Comparison of ENCODE assay signal across 7 cellular contexts in genomic region chr10:122342293-122343134, GRCh38. TPM values are rescaled to one million over a fixed set of nuclear protein-coding genes. Genes with fewer than 3 reads are reported as not detected.
DNase-seq lines count a peak whose midpoint lies in the region; ATAC-seq, FAIRE-seq and TF ChIP-seq lines count a peak whose summit lies in the region.

No MANE protein-coding gene starts in this region.

- TF ChIP-seq EP300 in H1 (IDR thresholded peaks at IDR 0.05; ENCODE audit: borderline replicate concordance in 1 of 2, low read depth in 2 of 2, low read length in 2 of 2), result no peak

- H3K23me2 ChIP-seq in H1 (ENCODE audit: low read depth, low read length), result no peaks in the 10 kb centered on the region

- no peaks in the 10 kb centered on the region for H4K20me1 ChIP-seq in H1 (replicated peaks in 1 of 2; ENCODE audit: control insufficient read depth in 1 of 2, insufficient read depth in 2 of 2, low read length in 2 of 2)

- TF ChIP-seq CTCF in GM10266 (IDR thresholded peaks at IDR 0.05; ENCODE audit: control insufficient read depth, insufficient read depth, low read depth, missing control alignments), result peak; percentile 69
- TF ChIP-seq CTCF in H1 (IDR thresholded peaks at IDR 0.05; ENCODE audit: control extremely low read depth in 1 of 3, insufficient read depth in 1 of 3, low read depth in 1 of 3, low read length in 3 of 3), result peak; percentile 36 to 62 (median 57)

- 22% methylated on average over 8 of the region's 8 CpGs; no CpG with 5 or more reads in 1 of the 2 experiments for WGBS in H1 (ENCODE audit: extremely low coverage in 1 of 2, insufficient coverage in 1 of 2, insufficient read length in 1 of 2, insufficient replicate concordance in 2 of 2, low coverage in 1 of 2, low lambda C conversion rate in 2 of 2, missing lambda C conversion rate in 1 of 2), 2 experiments

- no peak overlapping the region for H3K4me3 ChIP-seq in H1 (ENCODE audit: extremely low read depth in 1 of 4, insufficient read depth in 2 of 4, low read depth in 3 of 4, low read length in 4 of 4)

- H3K9ac ChIP-seq in H1 (replicated peaks in 1 of 4; ENCODE audit: extremely low read depth in 1 of 4, low read depth in 3 of 4, low read length in 3 of 4), result no peak overlapping the region

- peak overlapping the region; percentile 34 for H4K5ac ChIP-seq in H1 (ENCODE audit: insufficient read length, low read depth, low read length)

- peak overlapping the region; percentile 73 for H2BK120ac ChIP-seq in H1 (replicated peaks; ENCODE audit: low read depth, low read length)

- H3K79me1 ChIP-seq in H1 (ENCODE audit: low read depth, low read length), result no peaks in the 10 kb centered on the region

- peak overlapping the region; percentile 60; the same call in 1 of the 2 replicates for H2BK12ac ChIP-seq in H1 (ENCODE audit: low read depth, low read length)

- peak; percentile 64 for ATAC-seq in activated CD8-positive, alpha-beta T cell treated with anti-CD3 and anti-CD28 coated beads, Interleukin-2, amount 10 ng/mL, durations not matched to agents 7 days and 5 days
- peak; percentile 72 for ATAC-seq in stimulated activated effector memory CD8-positive, alpha-beta T cell treated with anti-CD3 and anti-CD28 coated beads, Interleukin-12 subunit alpha, Interleukin-12 subunit beta, amount 100 ng/mL, for 72 hours
- no peak for ATAC-seq in HG02973 (IDR thresholded peaks at IDR 0.05; ENCODE audit: unreplicated experiment)

- H4K91ac ChIP-seq in H1 (replicated peaks; ENCODE audit: insufficient read length, low read length), result peak overlapping the region; percentile 58

- no peaks in the 10 kb centered on the region for H3K27me3 Mint-ChIP-seq in activated CD8-positive, alpha-beta T cell treated with anti-CD3 and anti-CD28 coated beads, Interleukin-2, amount 10 ng/mL, durations not matched to agents 7 days and 5 days (ENCODE audit: low read depth)

- no peaks in the 10 kb centered on the region for H3K27me3 ChIP-seq in H1 (replicated peaks in 1 of 4; ENCODE audit: control insufficient read depth in 3 of 4, extremely low read depth in 1 of 4, insufficient read depth in 3 of 4, low read length in 3 of 4)

- peak; percentile 51 for DNase-seq in GM10266 (ENCODE audit: extremely low spot score)
- DNase-seq in NAMALWA (ENCODE audit: low spot score), result peak; percentile 71
- peak; percentile 69 for DNase-seq in activated CD8-positive, alpha-beta T cell treated with anti-CD3 and anti-CD28 coated beads, Interleukin-2, amount 10 ng/mL, durations not matched to agents 7 days and 5 days
- DNase-seq in H1 (ENCODE audit: low read depth in 1 of 2, low spot score in 2 of 2), result peak; percentile 21 to 55
- DNase-seq in midbrain (lab: John Stamatoyannopoulos, UW), result peak; percentile 78
- DNase-seq in stimulated activated effector memory CD8-positive, alpha-beta T cell treated with anti-CD3 and anti-CD28 coated beads, Interleukin-12 subunit alpha, Interleukin-12 subunit beta, amount 100 ng/mL, for 72 hours (ENCODE audit: low spot score in 2 of 2), result peak; percentile 33 to 71

- 0 out of 2 replicates have a peak overlapping the region, but pooled peaks have one; percentile 7 for H4K8ac ChIP-seq in H1 (ENCODE audit: extremely low read depth, insufficient read depth, low read length)

- no peaks in the 10 kb centered on the region for H3K36me3 ChIP-seq in H1 (ENCODE audit: control insufficient read depth in 2 of 4, insufficient read depth in 4 of 4, low read length in 3 of 4)

- peaks cover 2 to 11% (median 8%) of the 10 kb centered on the region in 4 experiments; a peak in 6 of 7 replicates for H3K4me1 ChIP-seq in H1 (replicated peaks in 1 of 4; ENCODE audit: control insufficient read depth in 3 of 4, insufficient read depth in 4 of 4, low read length in 3 of 4)

- no peak overlapping the region for H3K14ac ChIP-seq in H1 (ENCODE audit: insufficient read length)

- no peaks in the 10 kb centered on the region for H3K9me3 Mint-ChIP-seq in activated CD8-positive, alpha-beta T cell treated with anti-CD3 and anti-CD28 coated beads, Interleukin-2, amount 10 ng/mL, durations not matched to agents 7 days and 5 days (ENCODE audit: insufficient read depth)
- no peaks in the 10 kb centered on the region for H3K9me3 Mint-ChIP-seq in stimulated activated effector memory CD8-positive, alpha-beta T cell treated with anti-CD3 and anti-CD28 coated beads, Interleukin-12 subunit alpha, Interleukin-12 subunit beta, amount 100 ng/mL, for 72 hours

- H3K27ac ChIP-seq in H1 (ENCODE audit: low read depth, low read length), result no peak overlapping the region

- no peak overlapping the region for H3K4me3 Mint-ChIP-seq in activated CD8-positive, alpha-beta T cell treated with anti-CD3 and anti-CD28 coated beads, Interleukin-2, amount 10 ng/mL, durations not matched to agents 7 days and 5 days
- no peak overlapping the region for H3K4me3 Mint-ChIP-seq in stimulated activated effector memory CD8-positive, alpha-beta T cell treated with anti-CD3 and anti-CD28 coated beads, Interleukin-12 subunit alpha, Interleukin-12 subunit beta, amount 100 ng/mL, for 72 hours

- no peak overlapping the region for H3K56ac ChIP-seq in H1 (replicated peaks; ENCODE audit: insufficient read length, low read depth, low read length)

- peak overlapping the region; percentile 71 for H2BK5ac ChIP-seq in H1 (ENCODE audit: low read depth, low read length)

- H3K36me3 Mint-ChIP-seq in activated CD8-positive, alpha-beta T cell treated with anti-CD3 and anti-CD28 coated beads, Interleukin-2, amount 10 ng/mL, durations not matched to agents 7 days and 5 days (ENCODE audit: low read depth), result no peaks in the 10 kb centered on the region
- no peaks in the 10 kb centered on the region for H3K36me3 Mint-ChIP-seq in stimulated activated effector memory CD8-positive, alpha-beta T cell treated with anti-CD3 and anti-CD28 coated beads, Interleukin-12 subunit alpha, Interleukin-12 subunit beta, amount 100 ng/mL, for 72 hours

- peak overlapping the region; percentile 72; the same call in 1 of the 2 replicates for H2BK20ac ChIP-seq in H1 (ENCODE audit: low read length)

- peaks cover 7% of the 10 kb centered on the region for H3K4me1 Mint-ChIP-seq in activated CD8-positive, alpha-beta T cell treated with anti-CD3 and anti-CD28 coated beads, Interleukin-2, amount 10 ng/mL, durations not matched to agents 7 days and 5 days (ENCODE audit: low read depth)
- H3K4me1 Mint-ChIP-seq in stimulated activated effector memory CD8-positive, alpha-beta T cell treated with anti-CD3 and anti-CD28 coated beads, Interleukin-12 subunit alpha, Interleukin-12 subunit beta, amount 100 ng/mL, for 72 hours, result peaks cover 19% of the 10 kb centered on the region

- H3K23ac ChIP-seq in H1 (ENCODE audit: insufficient read length), result no peak overlapping the region

- H3K9me3 ChIP-seq in H1 (ENCODE audit: insufficient read depth in 2 of 2, low read depth in 1 of 2, low read length in 1 of 2), result peaks cover 14 to 18% of the 10 kb centered on the region in 2 experiments

- POLR2A ChIA-PET in activated CD8-positive, alpha-beta T cell treated with anti-CD3 and anti-CD28 coated beads, Interleukin-2, amount 10 ng/mL, durations not matched to agents 7 days and 5 days (lab: Charles Lee), result no interaction called here
- POLR2A ChIA-PET in H1 (lab: Charles Lee; ENCODE audit: partially characterized antibody), result interaction anchor here (0.9 kb wide), 1 partner anchor 32 kb away, joined by 3 read pairs; the partner anchor contains the start of gene PLEKHA1

- no peaks in the 10 kb centered on the region for H3K79me2 ChIP-seq in H1 (ENCODE audit: control insufficient read depth in 1 of 2, insufficient read depth in 2 of 2, low read length in 2 of 2)

- TF ChIP-seq POLR2A in H1 (IDR thresholded peaks at IDR 0.05; ENCODE audit: control extremely low read depth in 1 of 2, low read depth in 2 of 2, low read length in 2 of 2), result no peak

- H3K4ac ChIP-seq in H1 (replicated peaks; ENCODE audit: insufficient read length, low read depth, low read length), result no peak overlapping the region

- H2AK5ac ChIP-seq in H1 (ENCODE audit: low read depth, low read length), result 0 out of 2 replicates have a peak overlapping the region, but pooled peaks have one; percentile 32

- H3K27ac Mint-ChIP-seq in activated CD8-positive, alpha-beta T cell treated with anti-CD3 and anti-CD28 coated beads, Interleukin-2, amount 10 ng/mL, durations not matched to agents 7 days and 5 days, result no peak overlapping the region
- H3K27ac Mint-ChIP-seq in stimulated activated effector memory CD8-positive, alpha-beta T cell treated with anti-CD3 and anti-CD28 coated beads, Interleukin-12 subunit alpha, Interleukin-12 subunit beta, amount 100 ng/mL, for 72 hours, result no peak overlapping the region

- H3K18ac ChIP-seq in H1 (ENCODE audit: extremely low read depth, low read length), result no peak overlapping the region; the same call in 1 of the 2 replicates

- peak; percentile 63 to 71 for TF ChIP-seq RAD21 in H1 (IDR thresholded peaks at IDR 0.05 in 1 of 2, conservative IDR thresholded peaks at IDR 0.05 in 1 of 2; ENCODE audit: low read depth in 2 of 2, low read length in 2 of 2)

- CTCF ChIA-PET in activated CD8-positive, alpha-beta T cell treated with anti-CD3 and anti-CD28 coated beads, Interleukin-2, amount 10 ng/mL, durations not matched to agents 7 days and 5 days (lab: Charles Lee), result interaction anchor here (0.6 to 3.3 kb wide), 20 partner anchors 9 to 222 kb away, joined by 3 to 78 read pairs (median 4); partner anchors contain the start of gene PLEKHA1
- CTCF ChIA-PET in H1 (lab: Charles Lee; ENCODE audit: partially characterized antibody), result interaction anchor here (0.6 to 4.4 kb wide), 23 partner anchors 10 to 306 kb away, joined by 3 to 32 read pairs (median 4); partner anchors contain the start of gene PLEKHA1

- peak; percentile 72 for FAIRE-seq in H1 (lab: Jason Lieb, UNC)

- H2AFZ ChIP-seq in H1 (ENCODE audit: low read length), result no peak overlapping the region

- H2BK15ac ChIP-seq in H1 (ENCODE audit: low read length), result no peak overlapping the region; the same call in 1 of the 2 replicates

- H3K4me2 ChIP-seq in H1 (ENCODE audit: insufficient read depth in 1 of 2, low read depth in 2 of 2, low read length in 2 of 2), result peak overlapping the region in 1 of 2 experiments; percentile 10; a peak in 1 of 4 replicates

TF ChIP-seq in H1, 55 proteins besides CTCF, POLR2A, EP300 and RAD21 (continues in another document):
- TF ChIP-seq CHD1 (IDR thresholded peaks at IDR 0.05; ENCODE audit: low read depth, low read length), result no peak

RNA-seq across cellular contexts. Expression of gene PLEKHA1, which starts 32.0 kb away (rescaled TPM):
- 10 to 100 TPM in 1 of 2 experiments, 1 to 10 TPM in 1; 9.6 to 11.7 TPM for total RNA-seq in activated CD8-positive, alpha-beta T cell treated with anti-CD3 and anti-CD28 coated beads, Interleukin-2, amount 10 ng/mL, durations not matched to agents 7 days and 5 days
- 35.7 and 39.7 TPM in 2 replicates for total RNA-seq in H1 (2021; fragmentation: NEBNext Ultra II Directional; extraction: Animal tissue kit (Norgen Biotek cat#: 25700))
- polyA plus RNA-seq in H1 (2011; rRNA removed), result 14.0 and 15.6 TPM in 2 replicates
- 24.9 TPM for polyA plus RNA-seq in H1 (2011; cell fraction: cytosol; rRNA removed)
- 15.6 TPM for polyA plus RNA-seq in H1 (2011; cell fraction: nucleus; rRNA removed)
- polyA plus RNA-seq in H1 (2012, experiment 1 of 2), result 17.3 to 25.7 TPM (median 20.8 TPM) in 4 replicates
- 1.4 TPM for polyA plus RNA-seq in H1 (2012, experiment 2 of 2)
- polyA plus RNA-seq in H1 (2013, experiment 1 of 2), result 19.0 TPM
- 18.0 TPM for polyA plus RNA-seq in H1 (2013, experiment 2 of 2)
- 25.4 and 53.1 TPM in 2 replicates for polyA minus RNA-seq in H1 (2011; rRNA and poly(A)+ RNA removed)
- 16.0 TPM for polyA minus RNA-seq in H1 (2011; cell fraction: cytosol; rRNA and poly(A)+ RNA removed)
- polyA minus RNA-seq in H1 (2011; cell fraction: nucleus; rRNA and poly(A)+ RNA removed), result 28.9 TPM
